In genomic region chr10:10092581-10092980, GRCh38 we compare ENCODE assay signal across 18 cellular contexts.
DNase-seq lines count a peak whose midpoint lies in the region; ATAC-seq and TF ChIP-seq lines count a peak whose summit lies in the region.
"Had no signal": no experiment of that assay in that cellular context is flagged by ENCODE, and none has a peak within 500 bp of the region (broad histone marks: within the 10 kb centered on the region; RNA-seq: fewer than 3 reads in every experiment).

No MANE protein-coding gene starts in this region.

- POLR2A ChIA-PET in CD8-positive, alpha-beta memory T cell (lab: Charles Lee): no interaction called here

- no peaks in the 10 kb centered on the region for H3K27me3 Mint-ChIP-seq in CD8-positive, alpha-beta memory T cell
- H3K27me3 Mint-ChIP-seq: activated CD8-positive, alpha-beta memory T cell treated with anti-CD3 and anti-CD28 coated beads, Interleukin-2, amount 10 ng/mL, durations not matched to agents 7 days and 5 days had no signal

- DNase-seq in HT1080 (ENCODE audit: low read depth) (peak; percentile 67), brain microvascular endothelial cell (peak; percentile 55), iPS-NIHi11 (ENCODE audit: low spot score) (peak; percentile 7), uterus (no peak)
- no peak for DNase-seq in CD8-positive, alpha-beta memory T cell
- DNase-seq: activated CD8-positive, alpha-beta memory T cell treated with anti-CD3 and anti-CD28 coated beads, Interleukin-2, amount 10 ng/mL, durations not matched to agents 7 days and 5 days; activated naive CD8-positive, alpha-beta T cell treated with anti-CD3 and anti-CD28 coated beads, Interleukin-2, amount 50 U/mL, for 24 hours; HFFc6; NCI-H2171 treated with DMSO at 0.1 percent for 48 hours; occipital lobe; stimulated activated CD4-positive, alpha-beta T cell treated with anti-CD3 and anti-CD28 coated beads, Interleukin-4, amount 100 ng/mL, for 1 hour; stimulated activated naive CD8-positive, alpha-beta T cell treated with anti-CD3 and anti-CD28 coated beads, Interleukin-15, Interleukin-2, amounts not matched to agents 100 U/mL and 50 U/mL, for 24 hours had no signal

- no peak overlapping the region for H3K4me3 Mint-ChIP-seq in CD8-positive, alpha-beta memory T cell
- H3K4me3 Mint-ChIP-seq: activated CD8-positive, alpha-beta memory T cell treated with anti-CD3 and anti-CD28 coated beads, Interleukin-2, amount 10 ng/mL, durations not matched to agents 7 days and 5 days; activated naive CD8-positive, alpha-beta T cell treated with anti-CD3 and anti-CD28 coated beads, Interleukin-2, amount 50 U/mL, for 24 hours; HFFc6 had no signal

- in situ Hi-C loops in brain microvascular endothelial cell (cut with HindIII; ENCODE audit: low pct_ligation_motif_present, low sequenced_read_pairs): no loop called here

- no peak for TF ChIP-seq POLR2A in uterus (IDR thresholded peaks at IDR 0.05)

- no peaks in the 10 kb centered on the region for H3K36me3 Mint-ChIP-seq in CD8-positive, alpha-beta memory T cell
- H3K36me3 Mint-ChIP-seq: activated CD8-positive, alpha-beta memory T cell treated with anti-CD3 and anti-CD28 coated beads, Interleukin-2, amount 10 ng/mL, durations not matched to agents 7 days and 5 days had no signal

- TF ChIP-seq CTCF in brain microvascular endothelial cell (IDR thresholded peaks at IDR 0.05; ENCODE audit: low read depth, low read length, missing control alignments) (no peak), uterus (IDR thresholded peaks at IDR 0.05) (no peak)

- ATAC-seq in GM21526 (IDR thresholded peaks at IDR 0.05; ENCODE audit: low FRiP score, unreplicated experiment) (no peak), GM19397 (IDR thresholded peaks at IDR 0.05; ENCODE audit: unreplicated experiment) (no peak)
- ATAC-seq: activated CD8-positive, alpha-beta memory T cell treated with anti-CD3 and anti-CD28 coated beads, Interleukin-2, amount 10 ng/mL, durations not matched to agents 7 days and 5 days; activated naive CD8-positive, alpha-beta T cell treated with anti-CD3 and anti-CD28 coated beads, Interleukin-2, amount 50 U/mL, for 24 hours; GM12878; stimulated activated naive CD8-positive, alpha-beta T cell treated with anti-CD3 and anti-CD28 coated beads, Interleukin-15, Interleukin-2, amounts not matched to agents 100 U/mL and 50 U/mL, for 24 hours had no signal

- no peaks in the 10 kb centered on the region for H3K4me1 Mint-ChIP-seq in CD8-positive, alpha-beta memory T cell
- H3K4me1 Mint-ChIP-seq: activated CD8-positive, alpha-beta memory T cell treated with anti-CD3 and anti-CD28 coated beads, Interleukin-2, amount 10 ng/mL, durations not matched to agents 7 days and 5 days; activated naive CD8-positive, alpha-beta T cell treated with anti-CD3 and anti-CD28 coated beads, Interleukin-2, amount 50 U/mL, for 24 hours had no signal

- H3K4me1 ChIP-seq in skeletal muscle satellite cell (ENCODE audit: control insufficient read depth, insufficient read depth, low read length) (peaks cover 15% of the 10 kb centered on the region), uterus (no peaks in the 10 kb centered on the region)
- H3K4me1 ChIP-seq in CD8-positive, alpha-beta memory T cell (ENCODE audit: insufficient read depth, low read length): no peaks in the 10 kb centered on the region

- H3K4me3 ChIP-seq in brain microvascular endothelial cell (ENCODE audit: low read depth, low read length) (no peak overlapping the region), skeletal muscle satellite cell (ENCODE audit: low read length) (no peak overlapping the region), uterus (no peak overlapping the region)
- H3K4me3 ChIP-seq in CD8-positive, alpha-beta memory T cell (ENCODE audit: low read length): no peak overlapping the region
- H3K4me3 ChIP-seq: GM12878 had no signal

- intact Hi-C loops in uterus (cut with DNase I; ENCODE audit: low total_unique reads): no loop called here

- H3K4me2 ChIP-seq in skeletal muscle satellite cell (ENCODE audit: low read length): peak overlapping the region; percentile 28
- H3K4me2 ChIP-seq: KMS-11 had no signal

- no peaks in the 10 kb centered on the region for H3K9me3 ChIP-seq in skeletal muscle satellite cell (replicated peaks; ENCODE audit: low read length)
- H3K9me3 ChIP-seq in uterus: no peaks in the 10 kb centered on the region
- H3K9me3 ChIP-seq in CD8-positive, alpha-beta memory T cell (ENCODE audit: low read length): no peaks in the 10 kb centered on the region

- H3K36me3 ChIP-seq in brain microvascular endothelial cell (replicated peaks) (no peaks in the 10 kb centered on the region), skeletal muscle satellite cell (ENCODE audit: insufficient read depth, low read length) (no peaks in the 10 kb centered on the region), uterus (no peaks in the 10 kb centered on the region)
- H3K36me3 ChIP-seq in CD8-positive, alpha-beta memory T cell (ENCODE audit: insufficient read depth, low read length): no peaks in the 10 kb centered on the region

- CTCF ChIA-PET in CD8-positive, alpha-beta memory T cell (lab: Charles Lee): no interaction called here

- H3K27me3 ChIP-seq in brain microvascular endothelial cell (replicated peaks): no peaks in the 10 kb centered on the region
- no peaks in the 10 kb centered on the region for H3K27me3 ChIP-seq in skeletal muscle satellite cell (ENCODE audit: control insufficient read depth, insufficient read depth, low read length)
- H3K27me3 ChIP-seq in uterus: no peaks in the 10 kb centered on the region
- no peaks in the 10 kb centered on the region for H3K27me3 ChIP-seq in CD8-positive, alpha-beta memory T cell (ENCODE audit: insufficient read depth, low read length, poor library complexity, severe bottlenecking)

- no peak overlapping the region for H3K27ac ChIP-seq in brain microvascular endothelial cell
- no peak overlapping the region for H3K27ac ChIP-seq in uterus
- no peak overlapping the region for H3K27ac ChIP-seq in CD8-positive, alpha-beta memory T cell (ENCODE audit: low read depth, low read length)
- H3K27ac ChIP-seq: epithelial cell of prostate, KMS-11 had no signal

- H3K9me3 Mint-ChIP-seq in CD8-positive, alpha-beta memory T cell: peaks cover 0 to 6% (median 0%) of the 10 kb centered on the region in 5 donors
- H3K9me3 Mint-ChIP-seq: activated naive CD8-positive, alpha-beta T cell treated with anti-CD3 and anti-CD28 coated beads, Interleukin-2, amount 50 U/mL, for 24 hours had no signal

- H3K27ac Mint-ChIP-seq in CD8-positive, alpha-beta memory T cell: no peak overlapping the region
- H3K27ac Mint-ChIP-seq: activated CD8-positive, alpha-beta memory T cell treated with anti-CD3 and anti-CD28 coated beads, Interleukin-2, amount 10 ng/mL, durations not matched to agents 7 days and 5 days; activated naive CD8-positive, alpha-beta T cell treated with anti-CD3 and anti-CD28 coated beads, Interleukin-2, amount 50 U/mL, for 24 hours; HFFc6 had no signal

- H3K9ac ChIP-seq in skeletal muscle satellite cell (ENCODE audit: low read depth, low read length): peak overlapping the region; percentile 40
- H3K9ac ChIP-seq: KMS-11 had no signal

Comparison
In these comparisons a context has a peak if more than half of its experiments do, and no peak if none do; other contexts are left out.
1. DNase-seq: peak in HT1080 (single experiment), brain microvascular endothelial cell (single experiment) and iPS-NIHi11 (single experiment); none in uterus (0 of 2) and CD8-positive, alpha-beta memory T cell (0 of 5).